Comparison of ENCODE assay signal across 26 cellular contexts in the genomic region with DNA sequence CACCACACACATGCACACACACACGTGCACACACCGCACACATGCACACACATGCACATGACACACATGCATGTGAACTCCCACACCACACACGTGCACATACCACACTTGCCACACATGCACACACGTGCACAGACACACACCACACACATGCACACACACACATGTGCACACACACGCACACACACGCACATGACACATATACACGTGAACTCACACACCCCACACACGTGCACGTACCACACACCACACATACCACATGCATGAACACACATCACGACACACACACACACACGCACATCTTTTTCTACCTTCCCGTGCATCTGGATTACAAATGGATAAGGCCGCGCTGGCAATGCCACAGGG.
DNase-seq lines count a peak whose midpoint lies in the region; ATAC-seq, FAIRE-seq and TF ChIP-seq lines count a peak whose summit lies in the region.
"Had no signal": no experiment of that assay in that cellular context is flagged by ENCODE, and none has a peak within 500 bp of the region (broad histone marks: within the 10 kb centered on the region; RNA-seq: fewer than 3 reads in every experiment).

No MANE protein-coding gene starts in this region.

- DNase-seq in activated T-cell treated with anti-CD3 and anti-CD28 coated beads, Interleukin-2, amount 50 U/mL, for 24 hours: peak; percentile 5
- DNase-seq in activated T-cell treated with anti-CD3 and anti-CD28 coated beads, Interleukin-2, amount 50 U/mL, for 4 hours: no peak
- no peak for DNase-seq in GM12878 (ENCODE audit: low read depth, low spot score)
- no peak for DNase-seq in mesenchymal stem cell
- DNase-seq in vagina (ENCODE audit: extremely low spot score in 2 of 2): peak; percentile 46 to 47
- DNase-seq in NCI-H1417 treated with DMSO at 0.1 percent for 48 hours (lab: John Stamatoyannopoulos, UW): no peak
- no peak for DNase-seq in T-cell
- no peak for DNase-seq in activated CD4-positive, alpha-beta memory T cell treated with anti-CD3 and anti-CD28 coated beads for 36 hours
- DNase-seq: 8988T; Caco-2; CD4-positive, alpha-beta memory T cell; DND-41; GM23248; MG63; NCI-H1436 treated with DMSO at 0.1 percent for 48 hours; NCI-H2029; NCI-H226; NCI-H510A treated with DMSO at 0.1 percent for 48 hours; NCI-H748 treated with DMSO at 0.1 percent for 48 hours; PC-9; RPMI8226; SHP77 treated with DMSO at 0.1 percent for 48 hours had no signal

- TF ChIP-seq CTCF in GM12878 (IDR thresholded peaks at IDR 0.05 in 2 of 3, conservative IDR thresholded peaks at IDR 0.05 in 1 of 3; ENCODE audit: control insufficient read depth in 2 of 3, extremely low read depth in 1 of 3, insufficient read depth in 1 of 3, low read depth in 3 of 3, low read length in 3 of 3) (no peak), vagina (IDR thresholded peaks at IDR 0.05) (no peak)

- no peak overlapping the region for H3K4ac ChIP-seq in mesenchymal stem cell (ENCODE audit: low read depth in 1 of 2, low read length in 2 of 2)

- H3K4me3 ChIP-seq in GM12878 (no peak overlapping the region), mesenchymal stem cell (ENCODE audit: insufficient read depth in 1 of 2, low read depth in 1 of 2, low read length in 2 of 2) (no peak overlapping the region), vagina (no peak overlapping the region)
- H3K4me3 ChIP-seq: BLaER1 treated with 17β-estradiol and CSF1 and Interleukin-3, amounts not matched to agents 10 nM and 100 nM; GM23248; MG63; PC-9; SK-N-MC had no signal

- H3K36me3 Mint-ChIP-seq in activated T-cell treated with anti-CD3 and anti-CD28 coated beads, Interleukin-2, amount 50 U/mL, for 24 hours (ENCODE audit: low read depth): no peaks in the 10 kb centered on the region
- no peaks in the 10 kb centered on the region for H3K36me3 Mint-ChIP-seq in activated T-cell treated with anti-CD3 and anti-CD28 coated beads, Interleukin-2, amount 50 U/mL, for 4 hours (ENCODE audit: insufficient read depth)
- H3K36me3 Mint-ChIP-seq in T-cell: no peaks in the 10 kb centered on the region
- no peaks in the 10 kb centered on the region for H3K36me3 Mint-ChIP-seq in activated CD4-positive, alpha-beta memory T cell treated with anti-CD3 and anti-CD28 coated beads for 36 hours
- H3K36me3 Mint-ChIP-seq: CD4-positive, alpha-beta memory T cell had no signal

- TF ChIP-seq POLR2A in GM12878 (IDR thresholded peaks at IDR 0.05; ENCODE audit: low read depth, low read length): no peak
- TF ChIP-seq POLR2A in vagina (IDR thresholded peaks at IDR 0.05): no peak

- no peak overlapping the region for H2BK5ac ChIP-seq in mesenchymal stem cell (ENCODE audit: low read depth, low read length, poor library complexity, severe bottlenecking)

- RAD21 ChIA-PET in GM12878 (lab: Charles Lee; ENCODE audit: unreplicated experiment): no interaction called here

- in situ Hi-C loops in GM12878 (cut with MboI): no loop called here

- H3K9ac ChIP-seq in GM12878 (ENCODE audit: control insufficient read depth, insufficient read depth, low read length) (no peak overlapping the region), mesenchymal stem cell (ENCODE audit: low read length) (no peak overlapping the region)
- H3K9ac ChIP-seq: BLaER1 treated with 17β-estradiol and CSF1 and Interleukin-3, amounts not matched to agents 10 nM and 100 nM; GM23248 had no signal

- ATAC-seq in activated T-cell treated with anti-CD3 and anti-CD28 coated beads, Interleukin-2, amount 50 U/mL, for 4 hours: no peak
- no peak for ATAC-seq in GM12878
- no peak for ATAC-seq in T-cell (replicated peaks in 1 of 4)

- no peaks in the 10 kb centered on the region for H3K9me3 ChIP-seq in GM12878 (replicated peaks; ENCODE audit: control insufficient read depth, insufficient read depth, low read length)
- H3K9me3 ChIP-seq in mesenchymal stem cell (ENCODE audit: control insufficient read depth, low read length): peaks cover 3% of the 10 kb centered on the region
- no peaks in the 10 kb centered on the region for H3K9me3 ChIP-seq in vagina
- H3K9me3 ChIP-seq: Caco-2, MG63 had no signal

- no peak for TF ChIP-seq RAD21 in GM12878 (IDR thresholded peaks at IDR 0.05; ENCODE audit: insufficient read depth, low read depth, low read length)

- H4K20me1 ChIP-seq in GM12878 (ENCODE audit: control insufficient read depth, insufficient read depth): no peaks in the 10 kb centered on the region
- H4K20me1 ChIP-seq: BLaER1 treated with 17β-estradiol and CSF1 and Interleukin-3, amounts not matched to agents 10 nM and 100 nM had no signal

- FAIRE-seq in GM12878 (lab: Jason Lieb, UNC): no peak
- FAIRE-seq: GM12892, GM18507 had no signal

- CTCF ChIA-PET in GM12878 (lab: Yijun Ruan, JAX) (no interaction called here), T-cell (lab: Charles Lee) (no interaction called here)
- CTCF ChIA-PET in activated CD4-positive, alpha-beta memory T cell treated with anti-CD3 and anti-CD28 coated beads for 36 hours (lab: Charles Lee): no interaction called here

- 58% methylated on average over 14 of the region's 14 CpGs for WGBS in GM12878 (ENCODE audit: insufficient coverage, insufficient replicate concordance, low lambda C conversion rate, missing lambda C conversion rate)
- WGBS in mesenchymal stem cell: 87% methylated on average over 14 of the region's 14 CpGs

- H2AFZ ChIP-seq in GM12878 (ENCODE audit: control insufficient read depth, low read depth, low read length) (no peak overlapping the region), mesenchymal stem cell (ENCODE audit: low read depth, low read length) (no peak overlapping the region)
- H2AFZ ChIP-seq: GM23248, PC-9 had no signal

- H2BK12ac ChIP-seq in mesenchymal stem cell (ENCODE audit: low read length in 2 of 2): no peak overlapping the region

- H3K27ac ChIP-seq in GM12878 (ENCODE audit: control insufficient read depth, insufficient read depth) (no peak overlapping the region), mesenchymal stem cell (ENCODE audit: low read length, poor library complexity, severe bottlenecking) (no peak overlapping the region), vagina (no peak overlapping the region)
- H3K27ac ChIP-seq: BLaER1 treated with 17β-estradiol and CSF1 and Interleukin-3, amounts not matched to agents 10 nM and 100 nM; GM23248; PC-9; SK-N-MC had no signal

- H3K4me1 ChIP-seq in GM12878 (ENCODE audit: control insufficient read depth, insufficient read depth, low read length) (no peaks in the 10 kb centered on the region), mesenchymal stem cell (ENCODE audit: control insufficient read depth, insufficient read depth, low read depth, low read length) (peaks cover 5% of the 10 kb centered on the region), vagina (no peaks in the 10 kb centered on the region)

- H2BK15ac ChIP-seq in mesenchymal stem cell (ENCODE audit: low read depth, poor library complexity, severe bottlenecking): no peak overlapping the region

- POLR2A ChIA-PET in GM12878 (lab: Charles Lee) (no interaction called here), T-cell (lab: Charles Lee) (no interaction called here)
- POLR2A ChIA-PET in activated CD4-positive, alpha-beta memory T cell treated with anti-CD3 and anti-CD28 coated beads for 36 hours (lab: Charles Lee): no interaction called here

- peak overlapping the region; percentile 63 for H4K91ac ChIP-seq in mesenchymal stem cell (ENCODE audit: low read length)

- TF ChIP-seq EP300 in GM12878 (IDR thresholded peaks at IDR 0.05; ENCODE audit: borderline replicate concordance in 1 of 2, control insufficient read depth in 1 of 2, low read depth in 2 of 2, low read length in 2 of 2): no peak

- H3K4me2 ChIP-seq in GM12878 (ENCODE audit: control insufficient read depth, insufficient read depth) (no peak overlapping the region), mesenchymal stem cell (ENCODE audit: low read length, poor library complexity, severe bottlenecking) (no peak overlapping the region)
- H3K4me2 ChIP-seq: PC-9 had no signal

- no peaks in the 10 kb centered on the region for H3K9me3 Mint-ChIP-seq in activated T-cell treated with anti-CD3 and anti-CD28 coated beads, Interleukin-2, amount 50 U/mL, for 24 hours
- H3K9me3 Mint-ChIP-seq in activated T-cell treated with anti-CD3 and anti-CD28 coated beads, Interleukin-2, amount 50 U/mL, for 4 hours: no peaks in the 10 kb centered on the region
- H3K9me3 Mint-ChIP-seq in T-cell: no peaks in the 10 kb centered on the region
- H3K9me3 Mint-ChIP-seq in activated CD4-positive, alpha-beta memory T cell treated with anti-CD3 and anti-CD28 coated beads for 36 hours: no peaks in the 10 kb centered on the region
- H3K9me3 Mint-ChIP-seq: CD4-positive, alpha-beta memory T cell had no signal

- no peaks in the 10 kb centered on the region for H3K4me1 Mint-ChIP-seq in activated T-cell treated with anti-CD3 and anti-CD28 coated beads, Interleukin-2, amount 50 U/mL, for 24 hours (ENCODE audit: low read depth)
- no peaks in the 10 kb centered on the region for H3K4me1 Mint-ChIP-seq in activated T-cell treated with anti-CD3 and anti-CD28 coated beads, Interleukin-2, amount 50 U/mL, for 4 hours (ENCODE audit: low read depth)
- no peaks in the 10 kb centered on the region for H3K4me1 Mint-ChIP-seq in T-cell
- H3K4me1 Mint-ChIP-seq in activated CD4-positive, alpha-beta memory T cell treated with anti-CD3 and anti-CD28 coated beads for 36 hours (ENCODE audit: low read depth): no peaks in the 10 kb centered on the region

- peaks cover 40% of the 10 kb centered on the region for H3K27me3 Mint-ChIP-seq in activated T-cell treated with anti-CD3 and anti-CD28 coated beads, Interleukin-2, amount 50 U/mL, for 24 hours
- H3K27me3 Mint-ChIP-seq in activated T-cell treated with anti-CD3 and anti-CD28 coated beads, Interleukin-2, amount 50 U/mL, for 4 hours (ENCODE audit: low read depth): peaks cover 31% of the 10 kb centered on the region
- H3K27me3 Mint-ChIP-seq in T-cell: peaks cover 21 to 41% of the 10 kb centered on the region in 2 donors
- peaks cover 35% of the 10 kb centered on the region for H3K27me3 Mint-ChIP-seq in activated CD4-positive, alpha-beta memory T cell treated with anti-CD3 and anti-CD28 coated beads for 36 hours

- no peaks in the 10 kb centered on the region for H3K36me3 ChIP-seq in GM12878 (ENCODE audit: control insufficient read depth in 2 of 2, insufficient read depth in 2 of 2, low read length in 1 of 2)
- peaks cover 0 to 5% of the 10 kb centered on the region in 2 experiments for H3K36me3 ChIP-seq in mesenchymal stem cell (ENCODE audit: control insufficient read depth in 1 of 2, insufficient read depth in 2 of 2, low read depth in 1 of 2, low read length in 2 of 2)
- no peaks in the 10 kb centered on the region for H3K36me3 ChIP-seq in vagina
- H3K36me3 ChIP-seq: BLaER1 treated with 17β-estradiol and CSF1 and Interleukin-3, amounts not matched to agents 10 nM and 100 nM; MG63 had no signal

- SMC1A ChIA-PET in GM12878 (lab: Charles Lee; ENCODE audit: uncharacterized antibody, unreplicated experiment): no interaction called here

- H3K18ac ChIP-seq in mesenchymal stem cell (ENCODE audit: low read depth in 1 of 2, low read length in 2 of 2): no peak overlapping the region

- H2BK120ac ChIP-seq in mesenchymal stem cell (ENCODE audit: low read depth, low read length): no peak overlapping the region

- H3K14ac ChIP-seq in mesenchymal stem cell (ENCODE audit: low read length in 2 of 2): peak overlapping the region in 1 of 2 experiments; percentile 50

- H4K8ac ChIP-seq in mesenchymal stem cell (ENCODE audit: low read length): no peak overlapping the region

- H3K79me2 ChIP-seq in GM12878 (ENCODE audit: control insufficient read depth, insufficient read depth, low read length): no peaks in the 10 kb centered on the region

- H3K27ac Mint-ChIP-seq in activated T-cell treated with anti-CD3 and anti-CD28 coated beads, Interleukin-2, amount 50 U/mL, for 24 hours: no peak overlapping the region
- H3K27ac Mint-ChIP-seq in T-cell: no peak overlapping the region
- no peak overlapping the region for H3K27ac Mint-ChIP-seq in activated CD4-positive, alpha-beta memory T cell treated with anti-CD3 and anti-CD28 coated beads for 36 hours
- H3K27ac Mint-ChIP-seq: CD4-positive, alpha-beta memory T cell had no signal

- BruUV-seq in GM12878 (replicated peaks; lab: Mats Ljungman, UMichigan): no TSS peak

- H3K79me1 ChIP-seq in mesenchymal stem cell (replicated peaks; ENCODE audit: low read length, poor library complexity, severe bottlenecking): no peaks in the 10 kb centered on the region

- no peak overlapping the region for H2AK5ac ChIP-seq in mesenchymal stem cell (ENCODE audit: low read length, severe bottlenecking)

- no peak overlapping the region for H3K4me3 Mint-ChIP-seq in activated T-cell treated with anti-CD3 and anti-CD28 coated beads, Interleukin-2, amount 50 U/mL, for 24 hours
- H3K4me3 Mint-ChIP-seq in activated T-cell treated with anti-CD3 and anti-CD28 coated beads, Interleukin-2, amount 50 U/mL, for 4 hours: no peak overlapping the region
- no peak overlapping the region for H3K4me3 Mint-ChIP-seq in T-cell
- no peak overlapping the region for H3K4me3 Mint-ChIP-seq in activated CD4-positive, alpha-beta memory T cell treated with anti-CD3 and anti-CD28 coated beads for 36 hours
- H3K4me3 Mint-ChIP-seq: CD4-positive, alpha-beta memory T cell had no signal

- H3K23ac ChIP-seq in mesenchymal stem cell (ENCODE audit: low read length in 2 of 2): no peak overlapping the region

- intact Hi-C loops in GM12878 (cut with micrococcal nuclease; ENCODE audit: unreplicated experiment): no loop called here
- intact Hi-C loops in vagina (cut with DNase I): no loop called here
- intact Hi-C loops in activated CD4-positive, alpha-beta memory T cell treated with anti-CD3 and anti-CD28 coated beads for 36 hours (cut with micrococcal nuclease): no loop called here

- no peaks in the 10 kb centered on the region for H3K27me3 ChIP-seq in GM12878 (replicated peaks in 1 of 2; ENCODE audit: control insufficient read depth in 2 of 2, insufficient read depth in 2 of 2, low read length in 1 of 2)
- peaks cover 9 to 34% of the 10 kb centered on the region in 2 experiments for H3K27me3 ChIP-seq in mesenchymal stem cell (ENCODE audit: control insufficient read depth in 1 of 2, insufficient read depth in 1 of 2, low read length in 2 of 2)
- no peaks in the 10 kb centered on the region for H3K27me3 ChIP-seq in vagina

Comparison
In these comparisons a context has a peak if more than half of its experiments do, and no peak if none do; other contexts are left out.
1. DNase-seq: peak in activated T-cell treated with anti-CD3 and anti-CD28 coated beads, Interleukin-2, amount 50 U/mL, for 24 hours (single experiment) and vagina (2 of 2); none in activated T-cell treated with anti-CD3 and anti-CD28 coated beads, Interleukin-2, amount 50 U/mL, for 4 hours (single experiment), GM12878 (single experiment), mesenchymal stem cell (single experiment), NCI-H1417 treated with DMSO at 0.1 percent for 48 hours (single experiment), T-cell (0 of 34) and activated CD4-positive, alpha-beta memory T cell treated with anti-CD3 and anti-CD28 coated beads for 36 hours (single experiment).